In the genomic region with DNA sequence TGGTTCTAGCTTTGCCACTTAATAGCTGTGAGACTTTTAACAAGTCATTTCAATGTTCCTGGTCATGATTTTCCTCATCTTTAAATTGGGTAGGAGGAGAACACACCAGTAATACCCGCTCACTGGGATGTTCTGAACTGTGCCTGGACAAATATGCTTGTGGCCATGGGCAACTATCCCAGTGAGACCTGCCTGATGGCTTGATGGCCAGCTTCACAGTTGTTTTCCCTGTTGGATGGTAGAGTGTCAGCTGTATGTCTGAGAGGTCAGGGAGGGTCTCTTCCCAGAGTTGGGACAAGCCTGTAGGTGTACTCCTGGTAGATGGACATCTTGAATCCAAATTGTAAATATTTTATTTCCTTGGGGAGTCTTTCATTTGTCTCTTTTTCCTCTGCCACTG, we compare ENCODE assay signal across 12 cellular contexts.
"Had no signal": no experiment of that assay in that cellular context is flagged by ENCODE, and none has a peak within 500 bp of the region (broad histone marks: within the 10 kb centered on the region; RNA-seq: fewer than 3 reads in every experiment).

No MANE protein-coding gene starts in this region.

- H3K4me1 ChIP-seq: lower lobe of right lung had no signal

- DNase-seq: activated CD4-positive, alpha-beta T cell treated with anti-CD3 and anti-CD28 coated beads for 48 hours; activated naive CD4-positive, alpha-beta T cell treated with anti-CD3 and anti-CD28 coated beads, Interleukin-2, amount 10 ng/mL, durations not matched to agents 7 days and 5 days; effector memory CD8-positive, alpha-beta T cell; kidney glomerular epithelial cell; lower lobe of right lung; occipital lobe; stimulated activated CD4-positive, alpha-beta T cell treated with anti-CD3 and anti-CD28 coated beads, Interleukin-4, amount 100 ng/mL, for 4 hours; stomach; T-helper 1 cell had no signal

- ATAC-seq: activated T-helper 17 cell treated with anti-CD3 and anti-CD28 coated beads, Interleukin-2, amount 50 U/mL, for 72 hours; effector memory CD8-positive, alpha-beta T cell; lower lobe of right lung had no signal

- H3K27me3 ChIP-seq: tibial nerve had no signal

- H3K36me3 ChIP-seq: lower lobe of right lung, stomach, tibial nerve had no signal

- H3K27ac ChIP-seq: epithelial cell of prostate, lower lobe of right lung had no signal

- H3K9me3 ChIP-seq: lower lobe of right lung, stomach, tibial nerve had no signal

- H3K4me3 ChIP-seq: lower lobe of right lung had no signal
